In the genomic region with DNA sequence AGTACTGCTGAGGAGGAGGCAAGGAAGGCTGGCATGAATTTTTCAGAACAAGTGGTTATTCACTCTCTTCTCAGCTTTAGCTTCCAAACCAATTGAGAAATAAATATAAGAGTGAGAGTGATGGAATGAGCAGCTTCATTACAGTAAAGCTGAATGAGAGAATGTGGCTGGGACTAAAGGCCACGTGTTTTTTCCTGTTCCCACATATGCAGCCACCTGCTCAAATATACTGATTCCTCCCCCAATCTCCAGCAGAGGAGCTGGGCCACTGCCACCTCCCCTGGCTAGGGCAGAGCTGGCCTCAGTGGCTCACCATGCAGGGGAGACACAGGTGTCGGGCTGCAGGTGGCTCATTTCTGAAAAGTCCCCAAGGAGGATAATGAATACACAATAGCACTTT, we compare ENCODE assay signal across 28 cellular contexts.
"Had no signal": no experiment of that assay in that cellular context is flagged by ENCODE, and none has a peak within 500 bp of the region (broad histone marks: within the 10 kb centered on the region; RNA-seq: fewer than 3 reads in every experiment).

No MANE protein-coding gene starts in this region.

- H2AFZ ChIP-seq: parathyroid adenoma had no signal

- H3K9me3 ChIP-seq: ovary, psoas muscle, thoracic aorta, thyroid gland, upper lobe of right lung, uterus had no signal

- H3K9ac ChIP-seq: parathyroid adenoma had no signal

- H3K79me2 ChIP-seq: parathyroid adenoma had no signal

- H3K27ac Mint-ChIP-seq: naive thymus-derived CD4-positive, alpha-beta T cell; natural killer cell; nephron; progenitor cell of endocrine pancreas; stimulated activated effector memory CD8-positive, alpha-beta T cell treated with anti-CD3 and anti-CD28 coated beads, Interleukin-12 subunit alpha, Interleukin-12 subunit beta, amount 100 ng/mL, for 72 hours; stimulated activated naive B cell treated with anti-CD40 and anti-IgM and Interleukin-4, amounts not matched to agents 10 μg/mL and 1 μg/mL and 100 μg/mL, for 72 hours; stimulated activated naive CD8-positive, alpha-beta T cell treated with anti-CD3 and anti-CD28 coated beads, Interleukin-15, Interleukin-2, amounts not matched to agents 100 ng/mL and 50 ng/mL, for 24 hours; type B pancreatic cell had no signal

- H3K27me3 Mint-ChIP-seq: naive thymus-derived CD4-positive, alpha-beta T cell; stimulated activated naive B cell treated with anti-CD40 and anti-IgM and Interleukin-4, amounts not matched to agents 10 μg/mL and 1 μg/mL and 100 μg/mL, for 72 hours; stimulated activated naive CD8-positive, alpha-beta T cell treated with anti-CD3 and anti-CD28 coated beads, Interleukin-15, Interleukin-2, amounts not matched to agents 100 ng/mL and 50 ng/mL, for 24 hours; type B pancreatic cell had no signal

- H3K36me3 Mint-ChIP-seq: naive thymus-derived CD4-positive, alpha-beta T cell; natural killer cell; stimulated activated effector memory CD8-positive, alpha-beta T cell treated with anti-CD3 and anti-CD28 coated beads, Interleukin-12 subunit alpha, Interleukin-12 subunit beta, amount 100 ng/mL, for 72 hours; stimulated activated naive B cell treated with anti-CD40 and anti-IgM and Interleukin-4, amounts not matched to agents 10 μg/mL and 1 μg/mL and 100 μg/mL, for 72 hours; type B pancreatic cell had no signal

- H3K36me3 ChIP-seq: ovary, spleen, stomach, thoracic aorta, thyroid gland, tibial nerve, upper lobe of right lung, uterus had no signal

- H3K4me2 ChIP-seq: smooth muscle cell had no signal

- H3K9me3 Mint-ChIP-seq: nephron had no signal

- H3K27ac ChIP-seq: ovary, parathyroid adenoma, psoas muscle, skin epidermis, spleen, stomach, thoracic aorta, thyroid gland, tibial nerve, upper lobe of right lung, uterus had no signal

- H3K4me1 Mint-ChIP-seq: naive thymus-derived CD4-positive, alpha-beta T cell; natural killer cell; nephron; stimulated activated effector memory CD8-positive, alpha-beta T cell treated with anti-CD3 and anti-CD28 coated beads, Interleukin-12 subunit alpha, Interleukin-12 subunit beta, amount 100 ng/mL, for 72 hours; stimulated activated naive B cell treated with anti-CD40 and anti-IgM and Interleukin-4, amounts not matched to agents 10 μg/mL and 1 μg/mL and 100 μg/mL, for 72 hours had no signal

- H3K4me3 Mint-ChIP-seq: naive thymus-derived CD4-positive, alpha-beta T cell; natural killer cell; nephron; stimulated activated effector memory CD8-positive, alpha-beta T cell treated with anti-CD3 and anti-CD28 coated beads, Interleukin-12 subunit alpha, Interleukin-12 subunit beta, amount 100 ng/mL, for 72 hours; stimulated activated naive B cell treated with anti-CD40 and anti-IgM and Interleukin-4, amounts not matched to agents 10 μg/mL and 1 μg/mL and 100 μg/mL, for 72 hours; stimulated activated naive CD8-positive, alpha-beta T cell treated with anti-CD3 and anti-CD28 coated beads, Interleukin-15, Interleukin-2, amounts not matched to agents 100 ng/mL and 50 ng/mL, for 24 hours; type B pancreatic cell had no signal

- H3K4me3 ChIP-seq: ovary, psoas muscle, skin epidermis, smooth muscle cell, spleen, stomach, thoracic aorta, thyroid gland, tibial nerve, upper lobe of right lung, uterus had no signal

- H3K4me1 ChIP-seq: parathyroid adenoma, psoas muscle, spleen, stomach, thyroid gland, tibial nerve, upper lobe of right lung, uterus had no signal

- H3K27me3 ChIP-seq: ovary, spleen, stomach, thyroid gland, tibial nerve, upper lobe of right lung, uterus had no signal

- DNase-seq: naive thymus-derived CD4-positive, alpha-beta T cell; natural killer cell; occipital lobe; ovary; posterior cingulate gyrus; psoas muscle; right cardiac atrium; spleen; stimulated activated CD4-positive, alpha-beta T cell treated with anti-CD3 and anti-CD28 coated beads, Interleukin-12 subunit alpha, Interleukin-12 subunit beta, amount 100 ng/mL, for 4 hours; stimulated activated CD4-positive, alpha-beta T cell treated with anti-CD3 and anti-CD28 coated beads, Interleukin-1b, Interleukin-23, amount 100 ng/mL, for 48 hours; stimulated activated CD4-positive, alpha-beta T cell treated with anti-CD3 and anti-CD28 coated beads, Interleukin-4, amount 100 ng/mL, for 24 hours; stimulated activated naive B cell treated with anti-CD40 and anti-IgM and Interleukin-4, amounts not matched to agents 10 μg/mL and 1 μg/mL and 100 μg/mL, for 72 hours; stimulated activated naive CD4-positive, alpha-beta T cell treated with Interleukin-2 at 50 U/mL for 16 hours; stomach; thyroid gland; upper lobe of right lung; uterus had no signal

- ATAC-seq: naive thymus-derived CD4-positive, alpha-beta T cell; natural killer cell; psoas muscle; right cardiac atrium; sciatic nerve; stimulated activated effector memory CD8-positive, alpha-beta T cell treated with anti-CD3 and anti-CD28 coated beads, Interleukin-12 subunit alpha, Interleukin-12 subunit beta, amount 100 ng/mL, for 72 hours; stimulated activated naive B cell treated with anti-CD40 and anti-IgM and Interleukin-4, amounts not matched to agents 10 μg/mL and 1 μg/mL and 100 μg/mL, for 72 hours; upper lobe of right lung had no signal
